Comparison of ENCODE assay signal across 36 cellular contexts in genomic region chr6:91868539-91869202, GRCh38.
A peak's percentile ranks its signal among the peaks of the same experiment; 100 is the strongest.
DNase-seq lines count a peak whose midpoint lies in the region; ATAC-seq, FAIRE-seq and TF ChIP-seq lines count a peak whose summit lies in the region.
"Had no signal": no experiment of that assay in that cellular context is flagged by ENCODE, and none has a peak within 500 bp of the region (broad histone marks: within the 10 kb centered on the region; RNA-seq: fewer than 3 reads in every experiment).

No MANE protein-coding gene starts in this region.

- intact Hi-C loops in HepG2 (cut with micrococcal nuclease; ENCODE audit: unreplicated experiment) (no loop called here), right lobe of liver (cut with DNase I) (no loop called here)

- TF ChIP-seq CTCF in liver (IDR thresholded peaks at IDR 0.05; ENCODE audit: low read depth, low read length, missing input control) (no peak), HepG2 (CRISPR knock-in tag; IDR thresholded peaks at IDR 0.05) (no peak), right lobe of liver (IDR thresholded peaks at IDR 0.05) (no peak), progenitor cell of endocrine pancreas (IDR thresholded peaks at IDR 0.05; ENCODE audit: unreplicated experiment) (no peak)

- no peaks in the 10 kb centered on the region for H3K27me3 Mint-ChIP-seq in progenitor cell of endocrine pancreas
- H3K27me3 Mint-ChIP-seq: B cell; CD4-positive, alpha-beta memory T cell; CD4-positive, alpha-beta T cell; CD4-positive, CD25-positive, alpha-beta regulatory T cell; CD8-positive, alpha-beta memory T cell had no signal

- H3K4me3 Mint-ChIP-seq in progenitor cell of endocrine pancreas (ENCODE audit: low read depth), result no peak overlapping the region
- H3K4me3 Mint-ChIP-seq: B cell; CD14-positive monocyte; CD4-positive, alpha-beta memory T cell; CD4-positive, alpha-beta T cell; CD4-positive, CD25-positive, alpha-beta regulatory T cell; CD8-positive, alpha-beta memory T cell; CD8-positive, alpha-beta T cell had no signal

- no peak for FAIRE-seq in HepG2 (lab: Jason Lieb, UNC)
- FAIRE-seq: A204.1, A549, D721Med had no signal

- TF ChIP-seq POLR2A in HepG2 (IDR thresholded peaks at IDR 0.05; ENCODE audit: insufficient read depth in 1 of 2, low read depth in 2 of 2, low read length in 2 of 2) (no peak), right lobe of liver (IDR thresholded peaks at IDR 0.05) (no peak)

- H3K36me3 ChIP-seq in liver (ENCODE audit: control insufficient read depth in 4 of 4, insufficient read depth in 3 of 4, low read depth in 1 of 4, low read length in 3 of 4) (no peaks in the 10 kb centered on the region), HepG2 (replicated peaks in 1 of 2; ENCODE audit: control insufficient read depth in 1 of 2, insufficient read depth in 2 of 2, low read length in 2 of 2) (no peaks in the 10 kb centered on the region), right lobe of liver (no peaks in the 10 kb centered on the region)
- H3K36me3 ChIP-seq: BE2C; BLaER1; BLaER1 treated with 17β-estradiol and CSF1 and Interleukin-3, amounts not matched to agents 10 nM and 100 nM had no signal

- H3K79me2 ChIP-seq in HepG2 (ENCODE audit: insufficient read depth, low read length), result no peaks in the 10 kb centered on the region

- H3K4me2 ChIP-seq in HepG2 (ENCODE audit: low read depth, low read length), result no peak overlapping the region
- H3K4me2 ChIP-seq: A549; BLaER1; BLaER1 treated with 17β-estradiol and CSF1 and Interleukin-3, amounts not matched to agents 10 nM and 100 nM had no signal

- ATAC-seq in HepG2 (no peak), right lobe of liver (peak in 3 of 4 donors; percentile 65 to 93 (median 79)), GM19023 (IDR thresholded peaks at IDR 0.05; ENCODE audit: unreplicated experiment) (no peak)
- ATAC-seq: A549; CD8-positive, alpha-beta T cell had no signal

- no TSS peak for BruUV-seq in HepG2 (replicated peaks; lab: Mats Ljungman, UMichigan)

- H3K9me3 Mint-ChIP-seq in progenitor cell of endocrine pancreas (ENCODE audit: low read depth), result peaks cover 2% of the 10 kb centered on the region

- WGBS in liver, result 48% methylated on average over 8 of the region's 8 CpGs
- WGBS in HepG2 (ENCODE audit: low lambda C conversion rate), result 12% methylated on average over 8 of the region's 8 CpGs
- 42% methylated on average over 8 of the region's 8 CpGs for WGBS in right lobe of liver (ENCODE audit: insufficient coverage, low coverage, low lambda C conversion rate, missing lambda C conversion rate)

- no peaks in the 10 kb centered on the region for H4K20me1 ChIP-seq in HepG2 (ENCODE audit: insufficient read depth, low read length)
- H4K20me1 ChIP-seq: BLaER1; BLaER1 treated with 17β-estradiol and CSF1 and Interleukin-3, amounts not matched to agents 10 nM and 100 nM had no signal

- H3K4me3 ChIP-seq in liver (ENCODE audit: low read depth in 1 of 3, low read length in 3 of 3) (no peak overlapping the region), HepG2 (replicated peaks in 1 of 3; ENCODE audit: insufficient read depth in 1 of 3, low read depth in 2 of 3, low read length in 3 of 3) (no peak overlapping the region), right lobe of liver (peak overlapping the region in 1 of 3 donors; percentile 4)
- H3K4me3 ChIP-seq: A549; BLaER1; BLaER1 treated with 17β-estradiol and CSF1 and Interleukin-3, amounts not matched to agents 10 nM and 100 nM had no signal

- no peaks in the 10 kb centered on the region for H3K9me3 ChIP-seq in liver (ENCODE audit: control insufficient read depth in 4 of 4, low read length in 3 of 4)
- H3K9me3 ChIP-seq in HepG2 (ENCODE audit: low read length), result no peaks in the 10 kb centered on the region
- no peaks in the 10 kb centered on the region for H3K9me3 ChIP-seq in right lobe of liver
- H3K9me3 ChIP-seq: A549; BE2C; BLaER1; BLaER1 treated with 17β-estradiol and CSF1 and Interleukin-3, amounts not matched to agents 10 nM and 100 nM; Caco-2 had no signal

- H3K27me3 ChIP-seq in liver (ENCODE audit: control insufficient read depth in 4 of 4, insufficient read depth in 4 of 4, low read length in 3 of 4) (no peaks in the 10 kb centered on the region), HepG2 (ENCODE audit: control insufficient read depth in 1 of 2, insufficient read depth in 2 of 2, low read length in 2 of 2) (no peaks in the 10 kb centered on the region), right lobe of liver (no peaks in the 10 kb centered on the region)
- H3K27me3 ChIP-seq: BE2C; BLaER1; BLaER1 treated with 17β-estradiol and CSF1 and Interleukin-3, amounts not matched to agents 10 nM and 100 nM had no signal

- in situ Hi-C loops in HepG2 (cut with HindIII; ENCODE audit: extremely low pct_ligation_motif_present, low pct_unique_long_range_greater_than_20kb), result no loop called here

- no peak overlapping the region for H3K27ac ChIP-seq in liver (ENCODE audit: low read depth in 1 of 2, low read length in 2 of 2)
- H3K27ac ChIP-seq in HepG2 (ENCODE audit: extremely low read length, insufficient read depth, low read length), result no peak overlapping the region
- no peak overlapping the region for H3K27ac ChIP-seq in right lobe of liver
- H3K27ac ChIP-seq: 22Rv1; A549; BLaER1; BLaER1 treated with 17β-estradiol and CSF1 and Interleukin-3, amounts not matched to agents 10 nM and 100 nM; C4-2B had no signal

- no peak for TF ChIP-seq RAD21 in liver (IDR thresholded peaks at IDR 0.05)
- TF ChIP-seq RAD21 in HepG2 (CRISPR knock-in tag; IDR thresholded peaks at IDR 0.05), result no peak

- TF ChIP-seq EP300 in HepG2 (IDR thresholded peaks at IDR 0.05; ENCODE audit: low read depth in 2 of 2, low read length in 2 of 2), result no peak
- TF ChIP-seq EP300 in HepG2 (CRISPR knock-in tag; IDR thresholded peaks at IDR 0.05; ENCODE audit: borderline replicate concordance), result no peak

- no peak overlapping the region for H2AFZ ChIP-seq in HepG2 (ENCODE audit: low read length)

- POLR2A ChIA-PET in HepG2 (lab: Yijun Ruan, JAX), result no interaction called here

- H3K9ac ChIP-seq in liver (ENCODE audit: low read depth in 1 of 2, low read length in 2 of 2), result no peak overlapping the region
- H3K9ac ChIP-seq in HepG2 (ENCODE audit: insufficient read depth, low read depth, low read length), result no peak overlapping the region
- H3K9ac ChIP-seq: BLaER1; BLaER1 treated with 17β-estradiol and CSF1 and Interleukin-3, amounts not matched to agents 10 nM and 100 nM had no signal

- peak; percentile 31 for DNase-seq in NCI-H146 (lab: John Stamatoyannopoulos, UW)
- no peak for DNase-seq in NCI-H146 treated with DMSO at 0.1 percent for 48 hours (lab: John Stamatoyannopoulos, UW; ENCODE audit: unreplicated experiment)
- no peak for DNase-seq in HepG2 (ENCODE audit: low spot score)
- DNase-seq in right lobe of liver, result no peak
- DNase-seq in progenitor cell of endocrine pancreas (ENCODE audit: low spot score, unreplicated experiment), result no peak
- DNase-seq in GF-D8 (lab: John Stamatoyannopoulos, UW), result no peak
- DNase-seq: 8988T; ACHN; AML-193; BE2C; C1 segment of cervical spinal cord; Caco-2; Calu3; CD4-positive, alpha-beta memory T cell; CD4-positive, alpha-beta T cell; CD4-positive, CD25-positive, alpha-beta regulatory T cell; CD8-positive, alpha-beta memory T cell; CD8-positive, alpha-beta T cell; COR-L47; DMS 273 treated with DMSO at 0.1 percent for 48 hours; DMS153; DMS79; DMS79 treated with DMSO at 0.1 percent for 48 hours; DND-41; EL had no signal

- no peaks in the 10 kb centered on the region for H3K36me3 Mint-ChIP-seq in progenitor cell of endocrine pancreas (ENCODE audit: insufficient read depth)
- H3K36me3 Mint-ChIP-seq: CD14-positive monocyte; CD4-positive, alpha-beta memory T cell; CD4-positive, CD25-positive, alpha-beta regulatory T cell; CD8-positive, alpha-beta memory T cell; CD8-positive, alpha-beta T cell had no signal

- H3K27ac Mint-ChIP-seq in progenitor cell of endocrine pancreas, result peak overlapping the region; percentile 14
- H3K27ac Mint-ChIP-seq: B cell; CD14-positive monocyte; CD4-positive, alpha-beta memory T cell; CD4-positive, alpha-beta T cell; CD4-positive, CD25-positive, alpha-beta regulatory T cell; CD8-positive, alpha-beta memory T cell; CD8-positive, alpha-beta T cell had no signal

- H3K4me1 Mint-ChIP-seq in progenitor cell of endocrine pancreas (ENCODE audit: low read depth), result peaks cover 15% of the 10 kb centered on the region
- H3K4me1 Mint-ChIP-seq: B cell; CD14-positive monocyte; CD4-positive, alpha-beta memory T cell; CD4-positive, CD25-positive, alpha-beta regulatory T cell; CD8-positive, alpha-beta memory T cell had no signal

- H3K4me1 ChIP-seq in liver (ENCODE audit: control insufficient read depth in 4 of 4, insufficient read depth in 4 of 4, low read length in 3 of 4), result peaks cover 0 to 10% (median 2%) of the 10 kb centered on the region in 4 donors
- H3K4me1 ChIP-seq in HepG2 (ENCODE audit: insufficient read depth, low read length), result no peaks in the 10 kb centered on the region
- peaks cover 0 to 5% (median 0%) of the 10 kb centered on the region in 4 donors for H3K4me1 ChIP-seq in right lobe of liver
- H3K4me1 ChIP-seq: A549; BLaER1; BLaER1 treated with 17β-estradiol and CSF1 and Interleukin-3, amounts not matched to agents 10 nM and 100 nM; Caco-2 had no signal

- CTCF ChIA-PET in HepG2 (lab: Yijun Ruan, JAX; ENCODE audit: low intra/inter-chr PET ratio, low total read pairs), result no interaction called here

TF ChIP-seq in liver, 16 proteins besides CTCF, POLR2A, EP300 and RAD21:
- TF ChIP-seq RXRA (IDR thresholded peaks at IDR 0.05), result peak in 1 of 2 donors; percentile 26
- no peak for TF ChIP-seq SP1 (IDR thresholded peaks at IDR 0.05)
- no peak for TF ChIP-seq YY1 (IDR thresholded peaks at IDR 0.05)
- peak in 1 of 2 donors; percentile 17 for TF ChIP-seq HNF4A (conservative IDR thresholded peaks at IDR 0.05)
- TF ChIP-seq GABPA (IDR thresholded peaks at IDR 0.05 in 1 of 2, conservative IDR thresholded peaks at IDR 0.05 in 1 of 2), result no peak
- peak; percentile 14 for TF ChIP-seq FOXA2 (IDR thresholded peaks at IDR 0.05)
- TF ChIP-seq JUND (IDR thresholded peaks at IDR 0.05), result no peak

TF ChIP-seq in HepG2, 621 proteins besides CTCF, POLR2A, EP300 and RAD21:
- TF ChIP-seq ZNF333 (CRISPR knock-in tag; IDR thresholded peaks at IDR 0.05; ENCODE audit: borderline replicate concordance), result no peak
- TF ChIP-seq ZBTB42 (CRISPR knock-in tag; IDR thresholded peaks at IDR 0.05), result no peak
- no peak for TF ChIP-seq HMGA1 (CRISPR knock-in tag; conservative IDR thresholded peaks at IDR 0.05)
- TF ChIP-seq CBFB (CRISPR knock-in tag; IDR thresholded peaks at IDR 0.05), result no peak
- TF ChIP-seq SMARCC2 (IDR thresholded peaks at IDR 0.05), result no peak

Comparison
In these comparisons a context has a peak if more than half of its experiments do, and no peak if none do; other contexts are left out.
1. ATAC-seq: peak in right lobe of liver (3 of 4); none in HepG2 (single experiment) and GM19023 (single experiment).